Comparison of ENCODE assay signal across 19 cellular contexts in genomic region chr1:35085421-35085820, GRCh38. TPM values are rescaled to one million over a fixed set of nuclear protein-coding genes. Genes with fewer than 3 reads are reported as not detected.
DNase-seq lines count a peak whose midpoint lies in the region; ATAC-seq and TF ChIP-seq lines count a peak whose summit lies in the region.
"Had no signal": no experiment of that assay in that cellular context is flagged by ENCODE, and none has a peak within 500 bp of the region (broad histone marks: within the 10 kb centered on the region; RNA-seq: fewer than 3 reads in every experiment).

No MANE protein-coding gene starts in this region.

- DNase-seq in H9 (no peak), SK-N-SH (no peak), foreskin keratinocyte (peak; percentile 78 to 88), smooth muscle cell (lab: John Stamatoyannopoulos, UW; ENCODE audit: unreplicated experiment) (no peak), PC-3 (no peak), tibial artery (no peak), kidney glomerular epithelial cell (lab: John Stamatoyannopoulos, UW) (no peak)
- DNase-seq: activated CD4-positive, alpha-beta T cell treated with anti-CD3 and anti-CD28 coated beads, Interleukin-2, amount 10 ng/mL, durations not matched to agents 7 days and 5 days; activated T-cell treated with anti-CD3 and anti-CD28 coated beads for 4 hours; CD4-positive, alpha-beta memory T cell; head of caudate nucleus; kidney; MM.1S; mucosa of descending colon; NCI-H1930; NCI-H82; Right ventricle myocardium superior; T1000 had no signal

- no peak overlapping the region for H4K5ac ChIP-seq in H9 (ENCODE audit: insufficient read length, low read depth, low read length)

- H3K9me3 ChIP-seq in H9 (ENCODE audit: control insufficient read depth, low read depth, low read length) (no peaks in the 10 kb centered on the region), SK-N-SH (no peaks in the 10 kb centered on the region), smooth muscle cell (replicated peaks; ENCODE audit: low read depth) (no peaks in the 10 kb centered on the region), PC-3 (ENCODE audit: low read length) (no peaks in the 10 kb centered on the region), tibial artery (no peaks in the 10 kb centered on the region)
- H3K9me3 ChIP-seq: mucosa of descending colon had no signal

- H3K4me3 ChIP-seq in SK-N-SH (ENCODE audit: low read depth in 2 of 2, low read length in 1 of 2) (no peak overlapping the region), smooth muscle cell (no peak overlapping the region), PC-3 (ENCODE audit: low read length) (no peak overlapping the region), tibial artery (no peak overlapping the region)
- H3K4me3 ChIP-seq: mucosa of descending colon had no signal

- H3K9me2 ChIP-seq in SK-N-SH (no peaks in the 10 kb centered on the region), PC-3 (replicated peaks; ENCODE audit: low read length) (no peaks in the 10 kb centered on the region)

- H3K18ac ChIP-seq in H9 (ENCODE audit: insufficient read length, low read depth, low read length): no peak overlapping the region

- no peaks in the 10 kb centered on the region for H3K23me2 ChIP-seq in H9 (ENCODE audit: insufficient read length, low read depth, low read length, poor library complexity, severe bottlenecking)

- intact Hi-C loops in PC-3 (cut with micrococcal nuclease): no loop called here
- intact Hi-C loops in tibial artery (cut with DNase I; ENCODE audit: low total_unique reads): no loop called here

- no TSS peak for BruUV-seq in PC-3 (replicated peaks; lab: Mats Ljungman, UMichigan)

- peaks cover 0 to 20% of the 10 kb centered on the region in 2 experiments for H3K36me3 ChIP-seq in SK-N-SH (replicated peaks in 1 of 2; ENCODE audit: control insufficient read depth in 1 of 2, insufficient read depth in 2 of 2, low read length in 1 of 2)
- H3K36me3 ChIP-seq in smooth muscle cell (ENCODE audit: low read depth): no peaks in the 10 kb centered on the region
- H3K36me3 ChIP-seq in PC-3 (ENCODE audit: low read depth, low read length): peaks cover 8% of the 10 kb centered on the region; the same call in 1 of the 2 replicates
- no peaks in the 10 kb centered on the region for H3K36me3 ChIP-seq in tibial artery

- TF ChIP-seq RAD21 in SK-N-SH (IDR thresholded peaks at IDR 0.05; ENCODE audit: low read length): no peak

- no peak overlapping the region for H3K4ac ChIP-seq in H9 (ENCODE audit: low read depth, low read length)

- H4K20me1 ChIP-seq in H9 (ENCODE audit: control insufficient read depth, insufficient read depth, insufficient read length): no peaks in the 10 kb centered on the region
- peaks cover 3% of the 10 kb centered on the region; the same call in 1 of the 2 replicates for H4K20me1 ChIP-seq in SK-N-SH (ENCODE audit: insufficient read depth)
- peaks cover 53% of the 10 kb centered on the region for H4K20me1 ChIP-seq in smooth muscle cell (ENCODE audit: low read depth)
- peaks cover 12% of the 10 kb centered on the region; the same call in 1 of the 2 replicates for H4K20me1 ChIP-seq in PC-3 (ENCODE audit: low read length)

- POLR2A ChIA-PET in SK-N-SH (lab: Yijun Ruan, JAX) (no interaction called here), PC-3 (lab: Charles Lee; ENCODE audit: unreplicated experiment) (no interaction called here)

- CTCF ChIA-PET in SK-N-SH (lab: Yijun Ruan, JAX): interaction anchor here (0.6 to 1.2 kb wide), 3 partner anchors 25 to 79 kb away, joined by 3 to 5 read pairs (median 3); no protein-coding TSS in a partner anchor
- CTCF ChIA-PET in PC-3 (lab: Charles Lee): no interaction called here

- no peak overlapping the region for H3K23ac ChIP-seq in H9 (ENCODE audit: insufficient read length, low read depth, low read length)

- H2BK120ac ChIP-seq in H9 (ENCODE audit: low read depth, low read length, poor library complexity, severe bottlenecking): no peak overlapping the region

- no peaks in the 10 kb centered on the region for H3K27me3 ChIP-seq in H9 (ENCODE audit: insufficient read depth, low read length)
- H3K27me3 ChIP-seq in SK-N-SH (ENCODE audit: insufficient read depth): no peaks in the 10 kb centered on the region
- H3K27me3 ChIP-seq in foreskin keratinocyte: no peaks in the 10 kb centered on the region
- H3K27me3 ChIP-seq in smooth muscle cell (ENCODE audit: low read depth): no peaks in the 10 kb centered on the region
- H3K27me3 ChIP-seq in PC-3 (ENCODE audit: low read length): no peaks in the 10 kb centered on the region
- H3K27me3 ChIP-seq in tibial artery: no peaks in the 10 kb centered on the region

- H2AFZ ChIP-seq in H9 (ENCODE audit: low read length) (no peak overlapping the region), SK-N-SH (ENCODE audit: low read depth) (no peak overlapping the region), smooth muscle cell (ENCODE audit: low read depth) (no peak overlapping the region), PC-3 (ENCODE audit: low read length) (no peak overlapping the region)
- H2AFZ ChIP-seq: parathyroid adenoma had no signal

- H3K4me1 ChIP-seq in H9 (ENCODE audit: insufficient read depth, low read length) (no peaks in the 10 kb centered on the region), SK-N-SH (ENCODE audit: control insufficient read depth in 1 of 2, insufficient read depth in 2 of 2, low read depth in 1 of 2, low read length in 1 of 2) (peaks cover 0 to 3% of the 10 kb centered on the region in 2 experiments; a peak in 2 of 4 replicates), foreskin keratinocyte (peaks cover 15% of the 10 kb centered on the region), smooth muscle cell (ENCODE audit: low read depth) (no peaks in the 10 kb centered on the region), PC-3 (ENCODE audit: insufficient read depth, low read length) (peaks cover 4% of the 10 kb centered on the region), tibial artery (peaks cover 0 to 5% (median 2%) of the 10 kb centered on the region in 4 donors)
- H3K4me1 ChIP-seq: parathyroid adenoma had no signal

- H3K14ac ChIP-seq in H9 (ENCODE audit: insufficient read depth, low read length): no peak overlapping the region

- H3K79me2 ChIP-seq in H9 (ENCODE audit: insufficient read depth, low read length): peaks cover 17% of the 10 kb centered on the region; the same call in 1 of the 2 replicates
- H3K79me2 ChIP-seq in SK-N-SH (ENCODE audit: insufficient read depth): peaks cover 97% of the 10 kb centered on the region
- H3K79me2 ChIP-seq in smooth muscle cell (ENCODE audit: low read depth): peaks cover 90% of the 10 kb centered on the region
- H3K79me2 ChIP-seq in PC-3 (ENCODE audit: low read length): peaks cover 94% of the 10 kb centered on the region
- H3K79me2 ChIP-seq: parathyroid adenoma had no signal

- H3K9ac ChIP-seq in H9 (ENCODE audit: extremely low read depth, insufficient read length, low read length) (no peak overlapping the region), SK-N-SH (no peak overlapping the region), smooth muscle cell (ENCODE audit: low read depth) (no peak overlapping the region), PC-3 (ENCODE audit: low read length) (no peak overlapping the region)
- H3K9ac ChIP-seq: parathyroid adenoma had no signal

- no peak overlapping the region for H3K4me2 ChIP-seq in H9 (ENCODE audit: insufficient read depth, insufficient read length, low read length)
- H3K4me2 ChIP-seq in SK-N-SH: 0 out of 2 replicates have a peak overlapping the region, but pooled peaks have one; percentile 20
- H3K4me2 ChIP-seq in smooth muscle cell: no peak overlapping the region
- no peak overlapping the region for H3K4me2 ChIP-seq in PC-3 (ENCODE audit: low read length)

- H4K8ac ChIP-seq in H9 (replicated peaks; ENCODE audit: insufficient read length, low read depth, low read length): no peak overlapping the region

- no peak overlapping the region for H2BK20ac ChIP-seq in H9 (ENCODE audit: low read depth, low read length, poor library complexity, severe bottlenecking)

- TF ChIP-seq CTCF in H9 (conservative IDR thresholded peaks at IDR 0.05) (no peak), SK-N-SH (IDR thresholded peaks at IDR 0.05) (no peak), foreskin keratinocyte (conservative IDR thresholded peaks at IDR 0.05) (peak; percentile 16), smooth muscle cell (IDR thresholded peaks at IDR 0.05; ENCODE audit: borderline replicate concordance, insufficient read depth, poor library complexity, severe bottlenecking) (no peak), PC-3 (conservative IDR thresholded peaks at IDR 0.05; ENCODE audit: low read depth, low read length) (no peak), tibial artery (IDR thresholded peaks at IDR 0.05) (no peak)

- no peak overlapping the region for H3K56ac ChIP-seq in H9 (ENCODE audit: insufficient read length, low read depth, low read length)

- H3K27me3 Mint-ChIP-seq in H9 (ENCODE audit: low read depth): no peaks in the 10 kb centered on the region
- H3K27me3 Mint-ChIP-seq: activated CD4-positive, alpha-beta T cell treated with anti-CD3 and anti-CD28 coated beads, Interleukin-2, amount 10 ng/mL, durations not matched to agents 7 days and 5 days; CD4-positive, alpha-beta memory T cell had no signal

- H3K27ac ChIP-seq in H9 (ENCODE audit: insufficient read length, low read depth, low read length): no peak overlapping the region
- no peak overlapping the region for H3K27ac ChIP-seq in SK-N-SH (ENCODE audit: low read depth in 2 of 2, low read length in 1 of 2)
- peak overlapping the region; percentile 47 for H3K27ac ChIP-seq in foreskin keratinocyte
- H3K27ac ChIP-seq in smooth muscle cell (ENCODE audit: low read depth): peak overlapping the region; percentile 26
- H3K27ac ChIP-seq in PC-3 (ENCODE audit: low read length): no peak overlapping the region
- no peak overlapping the region for H3K27ac ChIP-seq in tibial artery
- H3K27ac ChIP-seq: parathyroid adenoma had no signal

- no peak overlapping the region for H3K4me3 Mint-ChIP-seq in H9
- H3K4me3 Mint-ChIP-seq: activated CD4-positive, alpha-beta T cell treated with anti-CD3 and anti-CD28 coated beads, Interleukin-2, amount 10 ng/mL, durations not matched to agents 7 days and 5 days; CD4-positive, alpha-beta memory T cell had no signal

- TF ChIP-seq EP300 in SK-N-SH (IDR thresholded peaks at IDR 0.05; ENCODE audit: borderline replicate concordance in 1 of 2, low read depth in 1 of 2, low read length in 1 of 2): no peak

- H3K9me3 Mint-ChIP-seq in H9: no peaks in the 10 kb centered on the region
- H3K9me3 Mint-ChIP-seq: CD4-positive, alpha-beta memory T cell had no signal

- no peak overlapping the region for H2BK15ac ChIP-seq in H9 (ENCODE audit: low read depth, low read length)

- no peak overlapping the region for H2AK5ac ChIP-seq in H9 (ENCODE audit: insufficient read length, low read length)

- no peak overlapping the region for H3T11ph ChIP-seq in H9 (ENCODE audit: low read length)

- ATAC-seq in foreskin keratinocyte (peak; percentile 94), PC-3 (no peak)
- ATAC-seq: mucosa of descending colon had no signal

- H3K36me3 Mint-ChIP-seq in H9 (ENCODE audit: insufficient read depth in 1 of 3, low read depth in 3 of 3): peaks cover 5 to 20% (median 12%) of the 10 kb centered on the region in 3 experiments; a peak in 5 of 7 replicates

- H3K4me1 Mint-ChIP-seq in H9: peaks cover 20 to 23% of the 10 kb centered on the region in 2 experiments

- H3K27ac Mint-ChIP-seq in H9: peak overlapping the region in 2 of 3 experiments; percentile 50 to 60; a peak in 3 of 7 replicates
- H3K27ac Mint-ChIP-seq: activated CD4-positive, alpha-beta T cell treated with anti-CD3 and anti-CD28 coated beads, Interleukin-2, amount 10 ng/mL, durations not matched to agents 7 days and 5 days had no signal

- no peak overlapping the region for H2BK12ac ChIP-seq in H9 (ENCODE audit: insufficient read length, low read depth, low read length)

- no peaks in the 10 kb centered on the region for H3F3A ChIP-seq in SK-N-SH (replicated peaks; ENCODE audit: insufficient read depth)
- no peaks in the 10 kb centered on the region for H3F3A ChIP-seq in smooth muscle cell (ENCODE audit: low read depth)
- H3F3A ChIP-seq in PC-3 (ENCODE audit: low read length, unreplicated experiment): no peaks in the 10 kb centered on the region

- no peak overlapping the region for H4K91ac ChIP-seq in H9 (ENCODE audit: insufficient read length, low read depth, low read length)

- H2BK5ac ChIP-seq in H9 (ENCODE audit: insufficient read length, low read length): no peak overlapping the region

- H3K79me1 ChIP-seq in H9 (ENCODE audit: insufficient read depth, low read depth, low read length, poor library complexity, severe bottlenecking): peaks cover 18% of the 10 kb centered on the region

RNA-seq across cellular contexts. Expression of gene ZMYM1, which starts 6.2 kb away (rescaled TPM):
- total RNA-seq in H9 (2021) (29.0 and 29.4 TPM in 2 replicates), foreskin keratinocyte (20.4 and 21.5 TPM in 2 replicates), smooth muscle cell (18.6 and 31.3 TPM in 2 replicates), PC-3 (2014; rRNA removed) (13.6 and 17.0 TPM in 2 replicates)
- polyA plus RNA-seq in SK-N-SH (2012; rRNA removed) (4.1 and 6.4 TPM in 2 replicates), foreskin keratinocyte (2.5 and 3.9 TPM in 2 replicates), smooth muscle cell (4.2 and 7.5 TPM in 2 replicates)
- 3.1 and 4.4 TPM in 2 replicates for polyA plus RNA-seq in SK-N-SH (2012; cell fraction: cytosol; rRNA removed)
- polyA plus RNA-seq in SK-N-SH (2012; cell fraction: nucleus; rRNA removed): 7.9 and 14.3 TPM in 2 replicates

RNA-seq across cellular contexts. Expression of gene ZMYM6, which starts 53.7 kb away (rescaled TPM):
- total RNA-seq in H9 (2021): 19.4 and 20.3 TPM in 2 replicates
- 7.6 and 7.7 TPM in 2 replicates for polyA plus RNA-seq in SK-N-SH (2012; rRNA removed)
- polyA plus RNA-seq in SK-N-SH (2012; cell fraction: cytosol; rRNA removed): 3.8 and 4.9 TPM in 2 replicates
- polyA plus RNA-seq in SK-N-SH (2012; cell fraction: nucleus; rRNA removed): 27.7 and 30.4 TPM in 2 replicates
- 11.6 and 13.2 TPM in 2 replicates for total RNA-seq in foreskin keratinocyte
- polyA plus RNA-seq in foreskin keratinocyte: 3.8 and 4.4 TPM in 2 replicates
- 19.0 and 19.6 TPM in 2 replicates for total RNA-seq in smooth muscle cell
- 5.6 and 8.9 TPM in 2 replicates for polyA plus RNA-seq in smooth muscle cell
- total RNA-seq in PC-3 (2014; rRNA removed): 11.8 and 14.4 TPM in 2 replicates

Comparison
In these comparisons a context has a peak if more than half of its experiments do, and no peak if none do; other contexts are left out.
1. DNase-seq: peak in foreskin keratinocyte (2 of 2); none in H9 (single experiment), SK-N-SH (single experiment), smooth muscle cell (single experiment), PC-3 (single experiment), tibial artery (0 of 2) and kidney glomerular epithelial cell (single experiment).
2. H3K27ac ChIP-seq: peak in foreskin keratinocyte (single experiment) and smooth muscle cell (single experiment); none in H9 (single experiment), SK-N-SH (0 of 2), PC-3 (single experiment) and tibial artery (0 of 2).